Comparison of ENCODE assay signal across 13 cellular contexts in the genomic region with DNA sequence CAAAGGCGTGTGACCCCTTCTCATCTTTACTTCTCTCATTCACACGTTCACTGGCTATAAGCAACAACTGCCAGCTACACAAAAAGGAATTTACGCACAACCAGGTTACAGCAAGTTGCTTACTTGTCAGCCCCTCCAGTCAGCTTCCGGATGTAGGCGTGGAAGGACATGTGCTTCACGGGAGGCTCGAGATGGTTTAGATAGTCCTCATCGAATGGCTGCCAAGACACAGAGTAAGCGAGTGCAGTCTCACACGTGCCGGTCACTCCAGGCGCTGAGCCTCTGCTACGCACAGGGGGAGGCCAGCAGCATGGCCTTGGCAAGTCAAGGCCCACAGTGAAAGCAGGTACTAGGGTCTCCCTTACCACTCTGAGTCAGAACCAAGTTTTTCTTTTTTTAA. TPM values are rescaled to one million over a fixed set of nuclear protein-coding genes. Genes with fewer than 3 reads are reported as not detected.
"Had no signal": no experiment of that assay in that cellular context is flagged by ENCODE, and none has a peak within 500 bp of the region (broad histone marks: within the 10 kb centered on the region; RNA-seq: fewer than 3 reads in every experiment).

No MANE protein-coding gene starts in this region.

- H3K27me3 ChIP-seq: right lobe of liver, uterus had no signal

- H3K4me1 Mint-ChIP-seq: activated naive CD4-positive, alpha-beta T cell treated with anti-CD3 and anti-CD28 coated beads, Interleukin-2, amount 10 ng/mL, durations not matched to agents 7 days and 5 days; mesothelial cell of epicardium had no signal

- DNase-seq: activated CD4-positive, alpha-beta T cell treated with anti-CD3 and anti-CD28 coated beads, Interleukin-2, amount 50 U/mL, for 1 hour; activated naive CD4-positive, alpha-beta T cell treated with anti-CD3 and anti-CD28 coated beads, Interleukin-2, amount 10 ng/mL, durations not matched to agents 7 days and 5 days; amniotic stem cell; erythroblast; hypothalamus; kidney glomerular epithelial cell; right lobe of liver; stimulated activated naive CD4-positive, alpha-beta T cell treated with Interleukin-2 at 50 U/mL for 16 hours; uterus had no signal

- H3K4me1 ChIP-seq: prostate gland, right lobe of liver, uterus had no signal

- H3K4me3 Mint-ChIP-seq: activated naive CD4-positive, alpha-beta T cell treated with anti-CD3 and anti-CD28 coated beads, Interleukin-2, amount 10 ng/mL, durations not matched to agents 7 days and 5 days; brain; dendritic cell treated with granulocyte-macrophage colony-stimulating factor and Interleukin-4, amounts not matched to agents 40 ng/mL and 50 ng/mL, for 4 days; mesothelial cell of epicardium had no signal

- H3K4me3 ChIP-seq: prostate gland, right lobe of liver, uterus had no signal

- H3K27me3 Mint-ChIP-seq: activated naive CD4-positive, alpha-beta T cell treated with anti-CD3 and anti-CD28 coated beads, Interleukin-2, amount 10 ng/mL, durations not matched to agents 7 days and 5 days; brain; dendritic cell treated with granulocyte-macrophage colony-stimulating factor and Interleukin-4, amounts not matched to agents 40 ng/mL and 50 ng/mL, for 4 days had no signal

- H3K27ac ChIP-seq: prostate gland, right lobe of liver, uterus had no signal

- H3K36me3 ChIP-seq: uterus had no signal

- H3K9me3 ChIP-seq: prostate gland, right lobe of liver, uterus had no signal

- H3K9me3 Mint-ChIP-seq: activated naive CD4-positive, alpha-beta T cell treated with anti-CD3 and anti-CD28 coated beads, Interleukin-2, amount 10 ng/mL, durations not matched to agents 7 days and 5 days; brain; dendritic cell treated with granulocyte-macrophage colony-stimulating factor and Interleukin-4, amounts not matched to agents 40 ng/mL and 50 ng/mL, for 4 days; mesothelial cell of epicardium had no signal

- H3K27ac Mint-ChIP-seq: activated naive CD4-positive, alpha-beta T cell treated with anti-CD3 and anti-CD28 coated beads, Interleukin-2, amount 10 ng/mL, durations not matched to agents 7 days and 5 days; brain; dendritic cell treated with granulocyte-macrophage colony-stimulating factor and Interleukin-4, amounts not matched to agents 40 ng/mL and 50 ng/mL, for 4 days; mesothelial cell of epicardium had no signal

RNA-seq across cellular contexts. Expression of gene PDE6G, which starts 47.7 kb away (rescaled TPM):
- total RNA-seq: prostate gland had no signal
